In the genomic region with DNA sequence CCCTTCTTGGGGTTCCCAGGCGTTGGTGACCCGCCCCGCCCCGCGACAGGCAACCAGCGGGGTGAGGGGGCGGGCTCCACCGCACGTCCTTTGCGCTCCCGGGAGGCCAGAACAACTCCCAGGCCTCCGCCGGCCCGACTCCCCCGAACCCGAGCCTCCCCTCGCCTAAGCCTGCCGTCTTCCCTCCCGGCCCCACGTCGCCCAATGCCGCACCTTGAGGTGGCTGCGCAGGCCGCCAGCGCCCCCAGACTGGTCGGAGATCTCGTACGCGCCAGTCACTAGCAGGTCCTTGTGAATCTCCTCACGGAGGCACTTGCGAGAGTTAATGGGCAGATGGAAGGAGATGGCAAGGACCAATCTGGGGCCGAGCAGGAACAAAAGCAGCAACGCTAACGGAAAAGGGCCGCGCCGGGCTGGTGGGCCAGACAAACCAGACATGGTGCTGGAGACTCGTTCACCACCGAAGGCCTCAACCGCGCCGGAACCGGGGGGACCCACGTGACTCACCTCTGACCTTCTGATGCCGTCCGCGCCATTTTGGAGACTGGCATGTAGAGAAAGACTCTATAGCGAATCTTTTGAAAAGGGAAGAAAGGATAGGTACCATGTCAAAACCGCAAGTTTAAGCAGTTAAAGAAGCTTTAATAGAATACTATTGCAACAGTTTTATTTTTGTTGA, we compare ENCODE assay signal across 8 cellular contexts. TPM values are rescaled to one million over a fixed set of nuclear protein-coding genes. Genes with fewer than 3 reads are reported as not detected.
A peak's percentile ranks its signal among the peaks of the same experiment; 100 is the strongest.
DNase-seq lines count a peak whose midpoint lies in the region; ATAC-seq and TF ChIP-seq lines count a peak whose summit lies in the region.

Gene TMED10, minus strand, starts transcription at position 471 of the 679 bp plus-strand sequence. Its CDS starts 33 bp downstream, at position 438.

- peak within 1 kb of the TSS; percentile 97 for H3K27ac Mint-ChIP-seq in CD4-positive, alpha-beta T cell

- peak within 1 kb of the TSS; percentile 94 for H3K4me3 Mint-ChIP-seq in CD4-positive, alpha-beta T cell

- H3K27me3 Mint-ChIP-seq in CD4-positive, alpha-beta T cell = no peaks in the 10 kb centered on the region

- H3K27me3 ChIP-seq in CD4-positive, alpha-beta T cell (ENCODE audit: control insufficient read depth, insufficient read depth, low read length) = no peaks in the 10 kb centered on the region
- H3K27me3 ChIP-seq in mucosa of rectum (ENCODE audit: control insufficient read depth in 2 of 2, insufficient read depth in 2 of 2, low read length in 2 of 2) = no peaks in the 10 kb centered on the region

- H3K4me1 ChIP-seq in mucosa of rectum (ENCODE audit: control insufficient read depth in 2 of 2, insufficient read depth in 2 of 2, low read length in 2 of 2) = peaks cover 6 to 8% of the 10 kb centered on the region in 2 donors

- CTCF ChIA-PET in CD4-positive, alpha-beta T cell (lab: Charles Lee) = interaction anchor here (0.6 to 1.6 kb wide), 3 partner anchors 34 to 120 kb away, joined by 3 to 5 read pairs (median 3); no protein-coding TSS in a partner anchor

- POLR2A ChIA-PET in CD4-positive, alpha-beta T cell (lab: Charles Lee) = interaction anchor here (0.5 to 3.1 kb wide), 30 partner anchors 9 to 412 kb away, joined by 3 to 23 read pairs (median 4); partner anchors contain the start of gene NEK9

- DNase-seq in CD4-positive, alpha-beta T cell = peak; percentile 84 to 93 (median 88)
- DNase-seq in NOMO-1 treated with dmso at 0.1 percent for 144 hours (lab: John Stamatoyannopoulos, UW; ENCODE audit: unreplicated experiment) = peak; percentile 96
- peak; percentile 89 for DNase-seq in activated T-cell treated with anti-CD3 and anti-CD28 coated beads for 4 hours
- DNase-seq in epithelial cell of proximal tubule (ENCODE audit: low read depth) = peak; percentile 75
- DNase-seq in stimulated activated CD8-positive, alpha-beta memory T cell treated with anti-CD3 and anti-CD28 coated beads, Interleukin-4, amount 100 ng/mL, for 48 hours = peak; percentile 95

- no peaks in the 10 kb centered on the region for H3K9me3 Mint-ChIP-seq in CD4-positive, alpha-beta T cell

- peak; percentile 75 for ATAC-seq in CD4-positive, alpha-beta T cell (ENCODE audit: poor library complexity)
- peak; percentile 83 for ATAC-seq in GM19324 (IDR thresholded peaks at IDR 0.05; ENCODE audit: low FRiP score, unreplicated experiment)
- peak; percentile 81 for ATAC-seq in HG03460 (IDR thresholded peaks at IDR 0.05; ENCODE audit: unreplicated experiment)

- peak within 1 kb of the TSS; percentile 99 for H3K27ac ChIP-seq in CD4-positive, alpha-beta T cell (ENCODE audit: low read depth, low read length)
- peak within 1 kb of the TSS; percentile 95 to 99 for H3K27ac ChIP-seq in mucosa of rectum (ENCODE audit: low read depth in 2 of 2, low read length in 2 of 2)

- peak within 1 kb of the TSS; percentile 89 for H3K4me3 ChIP-seq in epithelial cell of proximal tubule (ENCODE audit: low read depth, low read length)
- H3K4me3 ChIP-seq in mucosa of rectum (ENCODE audit: low read length in 2 of 2) = peak within 1 kb of the TSS; percentile 93 to 96

- H3K36me3 ChIP-seq in mucosa of rectum (ENCODE audit: control insufficient read depth in 2 of 2, insufficient read depth in 2 of 2, low read length in 2 of 2) = no peaks in the 10 kb centered on the region

- no peaks in the 10 kb centered on the region for H3K9me3 ChIP-seq in CD4-positive, alpha-beta T cell (ENCODE audit: control insufficient read depth, low read length)
- H3K9me3 ChIP-seq in mucosa of rectum (ENCODE audit: control insufficient read depth in 2 of 2, low read length in 2 of 2) = no peaks in the 10 kb centered on the region

- H3K36me3 Mint-ChIP-seq in CD4-positive, alpha-beta T cell (ENCODE audit: low read depth) = peaks cover 11% of the 10 kb centered on the region

- TF ChIP-seq CTCF in CD4-positive, alpha-beta T cell (IDR thresholded peaks at IDR 0.05) = no peak
- no peak for TF ChIP-seq CTCF in epithelial cell of proximal tubule (conservative IDR thresholded peaks at IDR 0.05; ENCODE audit: low read depth, low read length)

- H3K4me1 Mint-ChIP-seq in CD4-positive, alpha-beta T cell (ENCODE audit: low read depth) = peaks cover 53% of the 10 kb centered on the region

- peak within 1 kb of the TSS; percentile 97 to 98 for H3K9ac ChIP-seq in mucosa of rectum (ENCODE audit: low read depth in 1 of 2, low read length in 2 of 2)

- intact Hi-C loops in CD4-positive, alpha-beta T cell (cut with DNase I, micrococcal nuclease) = loop anchor here (1.0 to 5.0 kb wide), 10 partner anchors 19 to 684 kb away; partner anchors contain the start of genes FOS (in 2 of the 2), ISCA2 (in 1 of the 2), NEK9 (in 1 of the 2) and NPC2 (in 1 of the 2)

RNA-seq across cellular contexts. Expression of gene TMED10, which starts in this region (rescaled TPM):
- 100 to 1,000 TPM; 153 to 156 TPM for total RNA-seq in CD4-positive, alpha-beta T cell
- 119 and 122 TPM in 2 replicates for total RNA-seq in epithelial cell of proximal tubule

Comparison
In these comparisons a context has a peak if more than half of its experiments do, and no peak if none do; other contexts are left out.
1. Peak in every context shown above with its lines: DNase-seq, ATAC-seq, H3K4me3 ChIP-seq and H3K27ac ChIP-seq.